ENCODE assay signal across 8 cellular contexts in the genomic region with DNA sequence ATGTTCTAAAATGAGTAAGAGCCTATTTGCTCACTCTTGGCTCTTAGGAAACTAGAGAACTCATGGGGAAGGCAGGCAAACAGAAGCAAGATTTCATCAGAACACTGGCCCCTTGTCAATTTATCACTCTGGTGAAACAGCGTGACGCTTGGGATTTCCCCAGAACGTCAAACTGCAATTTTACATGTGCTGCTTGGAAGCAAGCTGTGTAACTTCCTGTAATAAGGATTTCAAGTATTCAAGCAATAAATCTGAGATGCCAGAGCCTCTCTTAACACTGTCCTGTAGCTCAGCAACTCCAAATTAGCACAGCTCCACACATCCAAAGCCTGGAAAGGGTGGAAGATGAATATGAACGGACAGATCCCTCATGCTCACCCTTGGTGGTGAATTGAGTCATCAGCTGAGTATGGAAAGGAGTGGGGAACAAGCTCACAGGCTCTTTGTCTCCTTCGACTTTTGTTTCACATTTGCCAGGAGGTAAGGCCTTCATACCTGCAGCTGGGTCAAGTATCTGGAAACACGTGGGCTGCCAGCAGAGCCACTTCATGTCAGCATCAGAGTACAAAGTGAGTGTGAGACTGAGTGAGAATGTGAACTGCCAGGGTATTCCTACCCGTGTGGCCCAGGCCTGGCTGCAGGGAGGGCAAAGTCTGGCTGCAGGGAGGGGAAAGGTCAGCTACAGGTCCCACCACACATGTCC.
DNase-seq lines count a peak whose midpoint lies in the region; ATAC-seq, FAIRE-seq and TF ChIP-seq lines count a peak whose summit lies in the region.

No MANE protein-coding gene starts in this region.

- H3K36me3 ChIP-seq in RWPE2 (ENCODE audit: low read depth) = no peaks in the 10 kb centered on the region

- DNase-seq in AG20443 (ENCODE audit: low spot score) = peak; percentile 90
- DNase-seq in RWPE2 (ENCODE audit: low spot score) = peak; percentile 77
- peak; percentile 59 to 69 for DNase-seq in stimulated activated CD4-positive, alpha-beta T cell treated with anti-CD3 and anti-CD28 coated beads, Interleukin-2, amount 100 ng/mL, for 48 hours
- no peak for DNase-seq in NCI-H128 (lab: John Stamatoyannopoulos, UW; ENCODE audit: unreplicated experiment)

- ATAC-seq in GM19043 (IDR thresholded peaks at IDR 0.05; ENCODE audit: low read depth, unreplicated experiment) (peak; percentile 89), HG03159 (IDR thresholded peaks at IDR 0.05; ENCODE audit: unreplicated experiment) (peak; percentile 92), RWPE2 (ENCODE audit: low read depth) (peak; percentile 87)

- no peaks in the 10 kb centered on the region for H3K9me3 ChIP-seq in RWPE2 (ENCODE audit: severe bottlenecking)

- 20 to 27% (median 22%) methylated on average over 7 of the region's 7 CpGs for WGBS in adipose tissue, 3 donors

- FAIRE-seq in islet of Langerhans (lab: Jason Lieb, UNC) = peak; percentile 74

- H3K4me1 ChIP-seq in RWPE2 (ENCODE audit: insufficient read depth, poor library complexity, severe bottlenecking) = peaks cover 24% of the 10 kb centered on the region

- no peak overlapping the region for H3K4me3 ChIP-seq in RWPE2 (ENCODE audit: severe bottlenecking)

- H3K27me3 ChIP-seq in RWPE2 (ENCODE audit: insufficient read depth, poor library complexity, severe bottlenecking) = no peaks in the 10 kb centered on the region

- H3K27ac ChIP-seq in RWPE2 (ENCODE audit: poor library complexity, severe bottlenecking) (peak overlapping the region; percentile 87), adipose tissue (ENCODE audit: low read depth, low read length) (peak overlapping the region; percentile 89)

- TF ChIP-seq CTCF in RWPE2 (IDR thresholded peaks at IDR 0.05; ENCODE audit: poor library complexity, severe bottlenecking) = no peak
